In the genomic region with DNA sequence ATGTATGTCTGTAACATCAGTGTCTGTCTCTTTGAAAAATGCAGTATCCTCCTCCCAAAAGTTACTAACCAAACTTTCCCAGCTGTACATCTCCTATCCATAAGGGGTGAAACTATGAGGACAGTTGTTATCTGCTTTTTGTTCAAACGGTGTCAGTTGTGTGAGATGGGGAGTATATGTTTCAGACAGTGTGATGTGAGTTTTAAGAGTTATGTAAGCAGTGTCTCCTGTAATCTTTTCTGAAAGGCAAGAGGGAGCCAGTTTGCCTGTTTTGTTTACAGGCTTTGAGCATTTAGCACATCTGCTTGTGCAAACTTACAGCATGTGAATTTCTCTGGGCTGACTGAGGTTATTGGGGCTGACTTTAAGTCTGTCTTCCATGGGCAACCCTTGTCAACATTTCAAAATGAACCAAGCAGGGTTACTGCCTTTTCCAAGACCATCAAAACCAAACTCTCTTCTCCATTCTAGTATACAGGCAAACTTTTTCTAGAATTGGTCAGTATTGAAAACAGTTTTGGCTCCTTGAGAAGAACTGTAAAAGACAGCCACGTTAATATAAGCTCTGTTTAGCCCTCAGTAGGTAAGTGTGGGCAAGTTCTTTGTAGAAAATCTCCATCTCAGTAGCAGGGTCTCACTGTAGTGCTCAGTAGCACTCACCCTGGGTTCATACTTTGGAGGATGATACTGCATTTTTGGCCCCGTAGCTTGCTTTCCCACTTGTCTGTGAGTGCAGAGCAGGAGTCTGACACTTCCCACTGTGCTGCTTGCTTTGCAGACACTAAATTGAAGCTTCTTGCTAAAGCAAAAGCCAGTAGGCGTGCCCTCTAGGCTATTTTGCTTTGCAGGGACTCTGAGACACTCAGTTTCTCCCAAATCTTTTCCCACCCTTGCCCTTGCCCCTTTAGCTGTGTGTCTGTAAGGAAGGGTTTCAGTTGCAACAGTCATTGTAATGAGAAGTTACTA, we compare ENCODE assay signal across 1 cellular context.
TF ChIP-seq lines count a peak whose summit lies in the region.

No MANE protein-coding gene starts in this region.

TF ChIP-seq in GM23338, 12 proteins besides CTCF, POLR2A, EP300 and RAD21:
- TF ChIP-seq, protein P1, sequence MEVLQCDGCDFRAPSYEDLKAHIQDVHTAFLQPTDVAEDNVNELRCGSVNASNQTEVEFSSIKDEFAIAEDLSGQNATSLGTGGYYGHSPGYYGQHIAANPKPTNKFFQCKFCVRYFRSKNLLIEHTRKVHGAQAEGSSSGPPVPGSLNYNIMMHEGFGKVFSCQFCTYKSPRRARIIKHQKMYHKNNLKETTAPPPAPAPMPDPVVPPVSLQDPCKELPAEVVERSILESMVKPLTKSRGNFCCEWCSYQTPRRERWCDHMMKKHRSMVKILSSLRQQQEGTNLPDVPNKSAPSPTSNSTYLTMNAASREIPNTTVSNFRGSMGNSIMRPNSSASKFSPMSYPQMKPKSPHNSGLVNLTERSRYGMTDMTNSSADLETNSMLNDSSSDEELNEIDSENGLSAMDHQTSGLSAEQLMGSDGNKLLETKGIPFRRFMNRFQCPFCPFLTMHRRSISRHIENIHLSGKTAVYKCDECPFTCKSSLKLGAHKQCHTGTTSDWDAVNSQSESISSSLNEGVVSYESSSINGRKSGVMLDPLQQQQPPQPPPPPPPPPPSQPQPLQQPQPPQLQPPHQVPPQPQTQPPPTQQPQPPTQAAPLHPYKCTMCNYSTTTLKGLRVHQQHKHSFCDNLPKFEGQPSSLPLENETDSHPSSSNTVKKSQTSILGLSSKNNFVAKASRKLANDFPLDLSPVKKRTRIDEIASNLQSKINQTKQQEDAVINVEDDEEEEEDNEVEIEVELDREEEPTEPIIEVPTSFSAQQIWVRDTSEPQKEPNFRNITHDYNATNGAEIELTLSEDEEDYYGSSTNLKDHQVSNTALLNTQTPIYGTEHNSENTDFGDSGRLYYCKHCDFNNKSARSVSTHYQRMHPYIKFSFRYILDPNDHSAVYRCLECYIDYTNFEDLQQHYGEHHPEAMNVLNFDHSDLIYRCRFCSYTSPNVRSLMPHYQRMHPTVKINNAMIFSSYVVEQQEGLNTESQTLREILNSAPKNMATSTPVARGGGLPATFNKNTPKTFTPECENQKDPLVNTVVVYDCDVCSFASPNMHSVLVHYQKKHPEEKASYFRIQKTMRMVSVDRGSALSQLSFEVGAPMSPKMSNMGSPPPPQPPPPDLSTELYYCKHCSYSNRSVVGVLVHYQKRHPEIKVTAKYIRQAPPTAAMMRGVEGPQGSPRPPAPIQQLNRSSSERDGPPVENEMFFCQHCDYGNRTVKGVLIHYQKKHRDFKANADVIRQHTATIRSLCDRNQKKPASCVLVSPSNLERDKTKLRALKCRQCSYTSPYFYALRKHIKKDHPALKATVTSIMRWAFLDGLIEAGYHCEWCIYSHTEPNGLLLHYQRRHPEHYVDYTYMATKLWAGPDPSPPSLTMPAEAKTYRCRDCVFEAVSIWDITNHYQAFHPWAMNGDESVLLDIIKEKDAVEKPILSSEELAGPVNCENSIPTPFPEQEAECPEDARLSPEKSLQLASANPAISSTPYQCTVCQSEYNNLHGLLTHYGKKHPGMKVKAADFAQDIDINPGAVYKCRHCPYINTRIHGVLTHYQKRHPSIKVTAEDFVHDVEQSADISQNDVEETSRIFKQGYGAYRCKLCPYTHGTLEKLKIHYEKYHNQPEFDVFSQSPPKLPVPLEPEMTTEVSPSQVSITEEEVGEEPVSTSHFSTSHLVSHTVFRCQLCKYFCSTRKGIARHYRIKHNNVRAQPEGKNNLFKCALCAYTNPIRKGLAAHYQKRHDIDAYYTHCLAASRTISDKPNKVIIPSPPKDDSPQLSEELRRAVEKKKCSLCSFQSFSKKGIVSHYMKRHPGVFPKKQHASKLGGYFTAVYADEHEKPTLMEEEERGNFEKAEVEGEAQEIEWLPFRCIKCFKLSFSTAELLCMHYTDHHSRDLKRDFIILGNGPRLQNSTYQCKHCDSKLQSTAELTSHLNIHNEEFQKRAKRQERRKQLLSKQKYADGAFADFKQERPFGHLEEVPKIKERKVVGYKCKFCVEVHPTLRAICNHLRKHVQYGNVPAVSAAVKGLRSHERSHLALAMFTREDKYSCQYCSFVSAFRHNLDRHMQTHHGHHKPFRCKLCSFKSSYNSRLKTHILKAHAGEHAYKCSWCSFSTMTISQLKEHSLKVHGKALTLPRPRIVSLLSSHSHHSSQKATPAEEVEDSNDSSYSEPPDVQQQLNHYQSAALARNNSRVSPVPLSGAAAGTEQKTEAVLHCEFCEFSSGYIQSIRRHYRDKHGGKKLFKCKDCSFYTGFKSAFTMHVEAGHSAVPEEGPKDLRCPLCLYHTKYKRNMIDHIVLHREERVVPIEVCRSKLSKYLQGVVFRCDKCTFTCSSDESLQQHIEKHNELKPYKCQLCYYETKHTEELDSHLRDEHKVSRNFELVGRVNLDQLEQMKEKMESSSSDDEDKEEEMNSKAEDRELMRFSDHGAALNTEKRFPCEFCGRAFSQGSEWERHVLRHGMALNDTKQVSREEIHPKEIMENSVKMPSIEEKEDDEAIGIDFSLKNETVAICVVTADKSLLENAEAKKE (CRISPR knock-in tag; IDR thresholded peaks at IDR 0.05): no peak
- no peak for TF ChIP-seq JUNB (IDR thresholded peaks at IDR 0.05; ENCODE audit: unreplicated experiment)
- no peak for TF ChIP-seq ZNF331 (CRISPR knock-in tag; IDR thresholded peaks at IDR 0.05; ENCODE audit: low read depth)
- no peak for TF ChIP-seq EZH2phosphoT487 (IDR thresholded peaks at IDR 0.05; ENCODE audit: unreplicated experiment)
